In the genomic region with DNA sequence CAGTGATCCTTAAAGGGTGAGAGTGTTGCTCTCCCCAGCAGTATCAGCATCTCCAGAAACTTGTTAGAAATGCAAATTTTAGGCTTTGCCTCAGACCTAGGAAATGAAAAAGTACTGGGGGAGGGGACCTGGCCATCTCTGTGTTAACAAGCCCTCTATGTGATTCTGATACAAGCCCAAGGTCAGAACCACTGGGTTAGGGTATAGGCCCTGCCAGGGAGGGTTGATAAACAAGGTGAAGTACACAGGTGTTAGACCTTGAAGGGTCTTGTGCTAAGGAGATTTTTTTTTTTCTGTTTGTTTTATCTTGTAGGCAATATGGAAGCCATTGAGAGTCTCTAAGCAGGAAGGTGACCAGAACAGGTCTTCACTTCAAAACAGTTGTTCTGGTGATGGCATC, we compare ENCODE assay signal across 27 cellular contexts.
"Had no signal": no experiment of that assay in that cellular context is flagged by ENCODE, and none has a peak within 500 bp of the region (broad histone marks: within the 10 kb centered on the region; RNA-seq: fewer than 3 reads in every experiment).

No MANE protein-coding gene starts in this region.

- H3K27ac ChIP-seq: colonic mucosa, esophagus muscularis mucosa, foreskin keratinocyte, heart right ventricle, neural progenitor cell, psoas muscle, sigmoid colon, stomach, tibial artery had no signal

- ATAC-seq: foreskin keratinocyte; heart right ventricle; left ventricle myocardium superior; mucosa of descending colon; psoas muscle; right cardiac atrium; stimulated activated effector memory CD8-positive, alpha-beta T cell treated with anti-CD3 and anti-CD28 coated beads, Interleukin-12 subunit alpha, Interleukin-12 subunit beta, amount 100 ng/mL, for 72 hours had no signal

- H3K36me3 ChIP-seq: colonic mucosa, esophagus muscularis mucosa, heart right ventricle, neural progenitor cell, sigmoid colon, stomach, tibial artery had no signal

- H3K4me3 Mint-ChIP-seq: dendritic cell treated with granulocyte-macrophage colony-stimulating factor and Interleukin-4, amounts not matched to agents 40 ng/mL and 50 ng/mL, for 4 days; memory B cell; mesothelial cell of epicardium; naive B cell; natural killer cell treated with Interleukin-12 subunit alpha and Interleukin-12 subunit beta and Interleukin-15 and Interleukin-18, amount 100 ng/mL, for 72 hours; neural progenitor cell; stimulated activated effector memory CD8-positive, alpha-beta T cell treated with anti-CD3 and anti-CD28 coated beads, Interleukin-12 subunit alpha, Interleukin-12 subunit beta, amount 100 ng/mL, for 72 hours; type B pancreatic cell had no signal

- H3K27me3 ChIP-seq: colonic mucosa, esophagus muscularis mucosa, foreskin keratinocyte, neural progenitor cell, sigmoid colon, stomach, tibial artery had no signal

- H3K4me3 ChIP-seq: colonic mucosa, esophagus muscularis mucosa, heart right ventricle, lung, mucosa of descending colon, neural progenitor cell, psoas muscle, sigmoid colon, stomach, tibial artery had no signal

- H3K9ac ChIP-seq: neural progenitor cell had no signal

- FAIRE-seq: endothelial cell of umbilical vein, keratinocyte had no signal

- DNase-seq: colonic mucosa; effector CD8-positive, alpha-beta T cell; foreskin keratinocyte; glutamatergic neuron; heart right ventricle; left ventricle myocardium superior; mucosa of descending colon; naive B cell; psoas muscle; right cardiac atrium; sigmoid colon; stimulated activated CD4-positive, alpha-beta T cell treated with anti-CD3 and anti-CD28 coated beads, Interleukin-2, amount 100 ng/mL, for 24 hours; stimulated activated CD4-positive, alpha-beta T cell treated with anti-CD3 and anti-CD28 coated beads, Interleukin-4, amount 100 ng/mL, for 24 hours; stimulated activated naive CD4-positive, alpha-beta T cell treated with Interleukin-2 at 50 U/mL for 16 hours; stomach; tibial artery had no signal

- H3K9me3 ChIP-seq: colonic mucosa, esophagus muscularis mucosa, heart right ventricle, mucosa of descending colon, psoas muscle, sigmoid colon, stomach, tibial artery had no signal

- H3K4me1 Mint-ChIP-seq: memory B cell; naive B cell; stimulated activated effector memory CD8-positive, alpha-beta T cell treated with anti-CD3 and anti-CD28 coated beads, Interleukin-12 subunit alpha, Interleukin-12 subunit beta, amount 100 ng/mL, for 72 hours had no signal

- H3K27ac Mint-ChIP-seq: dendritic cell treated with granulocyte-macrophage colony-stimulating factor and Interleukin-4, amounts not matched to agents 40 ng/mL and 50 ng/mL, for 4 days; memory B cell; mesothelial cell of epicardium; naive B cell; natural killer cell treated with Interleukin-12 subunit alpha and Interleukin-12 subunit beta and Interleukin-15 and Interleukin-18, amount 100 ng/mL, for 72 hours; neural progenitor cell; stimulated activated effector memory CD8-positive, alpha-beta T cell treated with anti-CD3 and anti-CD28 coated beads, Interleukin-12 subunit alpha, Interleukin-12 subunit beta, amount 100 ng/mL, for 72 hours; type B pancreatic cell had no signal

- H3K4me2 ChIP-seq: neural progenitor cell had no signal

- H2AFZ ChIP-seq: neural progenitor cell had no signal

- H3K27me3 Mint-ChIP-seq: dendritic cell treated with granulocyte-macrophage colony-stimulating factor and Interleukin-4, amounts not matched to agents 40 ng/mL and 50 ng/mL, for 4 days; type B pancreatic cell had no signal

- H3K9me3 Mint-ChIP-seq: dendritic cell treated with granulocyte-macrophage colony-stimulating factor and Interleukin-4, amounts not matched to agents 40 ng/mL and 50 ng/mL, for 4 days; memory B cell; natural killer cell treated with Interleukin-12 subunit alpha and Interleukin-12 subunit beta and Interleukin-15 and Interleukin-18, amount 100 ng/mL, for 72 hours; neural progenitor cell; stimulated activated effector memory CD8-positive, alpha-beta T cell treated with anti-CD3 and anti-CD28 coated beads, Interleukin-12 subunit alpha, Interleukin-12 subunit beta, amount 100 ng/mL, for 72 hours; type B pancreatic cell had no signal

- H3K36me3 Mint-ChIP-seq: memory B cell; mesothelial cell of epicardium; naive B cell; natural killer cell treated with Interleukin-12 subunit alpha and Interleukin-12 subunit beta and Interleukin-15 and Interleukin-18, amount 100 ng/mL, for 72 hours; neural progenitor cell; stimulated activated effector memory CD8-positive, alpha-beta T cell treated with anti-CD3 and anti-CD28 coated beads, Interleukin-12 subunit alpha, Interleukin-12 subunit beta, amount 100 ng/mL, for 72 hours; type B pancreatic cell had no signal

- H3K4me1 ChIP-seq: colonic mucosa, esophagus muscularis mucosa, foreskin keratinocyte, neural progenitor cell, psoas muscle, sigmoid colon, stomach, tibial artery had no signal
